ENCODE assay signal across 18 cellular contexts in genomic region chr11:117866526-117866925, GRCh38. TPM values are rescaled to one million over a fixed set of nuclear protein-coding genes. Genes with fewer than 3 reads are reported as not detected.
"Had no signal": no experiment of that assay in that cellular context is flagged by ENCODE, and none has a peak within 500 bp of the region (broad histone marks: within the 10 kb centered on the region; RNA-seq: fewer than 3 reads in every experiment).

No MANE protein-coding gene starts in this region.

- H3K4me3 ChIP-seq: ovary, right atrium auricular region, smooth muscle cell had no signal

- H3K36me3 Mint-ChIP-seq: activated naive CD4-positive, alpha-beta T cell treated with anti-CD3 and anti-CD28 coated beads, Interleukin-2, amount 10 ng/mL, durations not matched to agents 7 days and 5 days had no signal

- ATAC-seq: activated CD8-positive, alpha-beta T cell treated with anti-CD3 and anti-CD28 coated beads, Interleukin-2, amount 10 ng/mL, durations not matched to agents 7 days and 5 days; left colon had no signal

- H3K4me2 ChIP-seq: SK-N-SH, smooth muscle cell had no signal

- H3K9me3 ChIP-seq: ovary, right atrium auricular region, SK-N-SH had no signal

- H3K4me3 Mint-ChIP-seq: activated CD8-positive, alpha-beta T cell treated with anti-CD3 and anti-CD28 coated beads, Interleukin-2, amount 10 ng/mL, durations not matched to agents 7 days and 5 days; activated naive CD4-positive, alpha-beta T cell treated with anti-CD3 and anti-CD28 coated beads, Interleukin-2, amount 10 ng/mL, durations not matched to agents 7 days and 5 days; activated T-helper 1 cell treated with anti-CD3 and anti-CD28 coated beads, Interleukin-12 subunit alpha, Interleukin-12 subunit beta, Interleukin-2, Interleukin-4 antibody, amounts not matched to agents 30 ng/mL and 10 ng/mL and 1 ng/mL, durations not matched to agents 14 hours and 24 hours and 36 hours; central memory CD8-positive, alpha-beta T cell; endodermal cell had no signal

- DNase-seq: activated CD4-positive, alpha-beta T cell treated with anti-CD3 and anti-CD28 coated beads for 4 hours; activated CD8-positive, alpha-beta T cell treated with anti-CD3 and anti-CD28 coated beads, Interleukin-2, amount 10 ng/mL, durations not matched to agents 7 days and 5 days; activated naive CD4-positive, alpha-beta T cell treated with anti-CD3 and anti-CD28 coated beads, Interleukin-2, amount 10 ng/mL, durations not matched to agents 7 days and 5 days; dermis blood vessel endothelial cell; endodermal cell; erythroblast; left colon; mammary epithelial cell; nephron progenitor cell; ovary; SK-N-SH; T-helper 1 cell; trophoblast cell; WERI-Rb-1 had no signal

- H3K36me3 ChIP-seq: ovary, right atrium auricular region, WERI-Rb-1 had no signal

- H3K27ac ChIP-seq: ovary, right atrium auricular region, WERI-Rb-1 had no signal

- H3K27ac Mint-ChIP-seq: activated CD8-positive, alpha-beta T cell treated with anti-CD3 and anti-CD28 coated beads, Interleukin-2, amount 10 ng/mL, durations not matched to agents 7 days and 5 days; activated naive CD4-positive, alpha-beta T cell treated with anti-CD3 and anti-CD28 coated beads, Interleukin-2, amount 10 ng/mL, durations not matched to agents 7 days and 5 days; activated T-helper 1 cell treated with anti-CD3 and anti-CD28 coated beads, Interleukin-12 subunit alpha, Interleukin-12 subunit beta, Interleukin-2, Interleukin-4 antibody, amounts not matched to agents 30 ng/mL and 10 ng/mL and 1 ng/mL, durations not matched to agents 14 hours and 24 hours and 36 hours; endodermal cell had no signal

- H3K9me3 Mint-ChIP-seq: activated naive CD4-positive, alpha-beta T cell treated with anti-CD3 and anti-CD28 coated beads, Interleukin-2, amount 10 ng/mL, durations not matched to agents 7 days and 5 days; activated T-helper 1 cell treated with anti-CD3 and anti-CD28 coated beads, Interleukin-12 subunit alpha, Interleukin-12 subunit beta, Interleukin-2, Interleukin-4 antibody, amounts not matched to agents 30 ng/mL and 10 ng/mL and 1 ng/mL, durations not matched to agents 14 hours and 24 hours and 36 hours; central memory CD8-positive, alpha-beta T cell; endodermal cell; nephron progenitor cell had no signal

- H3K27me3 ChIP-seq: ovary, right atrium auricular region had no signal

- H3K4me1 Mint-ChIP-seq: central memory CD8-positive, alpha-beta T cell had no signal

RNA-seq across cellular contexts. Expression of gene FXYD6, which starts 9.9 kb away (rescaled TPM):
- total RNA-seq: activated T-helper 1 cell treated with anti-CD3 and anti-CD28 coated beads, Interleukin-12 subunit alpha, Interleukin-12 subunit beta, Interleukin-2, Interleukin-4 antibody, amounts not matched to agents 30 ng/mL and 10 ng/mL and 1 ng/mL, durations not matched to agents 14 hours and 24 hours and 36 hours had no signal

RNA-seq across cellular contexts. Expression of gene FXYD2, which starts 42.0 kb away (rescaled TPM):
- total RNA-seq: mammary epithelial cell, smooth muscle cell had no signal
- polyA plus RNA-seq: SK-N-SH had no signal
